Comparison of ENCODE assay signal across 19 cellular contexts in genomic region chr12:78746001-78746400, GRCh38.
A peak's percentile ranks its signal among the peaks of the same experiment; 100 is the strongest.
DNase-seq lines count a peak whose midpoint lies in the region; ATAC-seq lines count a peak whose summit lies in the region.
"Had no signal": no experiment of that assay in that cellular context is flagged by ENCODE, and none has a peak within 500 bp of the region (broad histone marks: within the 10 kb centered on the region; RNA-seq: fewer than 3 reads in every experiment).

No MANE protein-coding gene starts in this region.

- no peak overlapping the region for H4K8ac ChIP-seq in mesendoderm (ENCODE audit: low read depth, low read length)

- no peak overlapping the region for H2AK5ac ChIP-seq in mesendoderm (ENCODE audit: low read length)

- no peak overlapping the region for H3K18ac ChIP-seq in mesendoderm (ENCODE audit: low read length)

- no CpG with 5 or more reads among the region's 2 CpGs for WGBS in mesendoderm (ENCODE audit: extremely low coverage, insufficient coverage, low lambda C conversion rate)

- ATAC-seq in GM18867 (IDR thresholded peaks at IDR 0.05; ENCODE audit: unreplicated experiment): no peak
- ATAC-seq in HG03457 (IDR thresholded peaks at IDR 0.05; ENCODE audit: unreplicated experiment): no peak
- ATAC-seq: activated T-helper 17 cell treated with anti-CD3 and anti-CD28 coated beads, Interleukin-2, amount 50 U/mL, for 72 hours; esophagus mucosa; gastrocnemius medialis; mucosa of descending colon; stimulated activated memory B cell treated with anti-CD40 and anti-IgM and Interleukin-4, amounts not matched to agents 10 μg/mL and 1 μg/mL and 100 μg/mL, for 72 hours; T-helper 17 cell had no signal

- H3K4me1 ChIP-seq in HUES6 (ENCODE audit: control insufficient read depth, insufficient read depth, low read length): peaks cover 8% of the 10 kb centered on the region; the same call in 1 of the 2 replicates
- H3K4me1 ChIP-seq in mesendoderm (ENCODE audit: control insufficient read depth, low read depth, low read length): no peaks in the 10 kb centered on the region
- H3K4me1 ChIP-seq: ascending aorta, gastrocnemius medialis had no signal

- H3K9ac ChIP-seq in HUES6 (ENCODE audit: low read length) (no peak overlapping the region), mesendoderm (ENCODE audit: low read length) (no peak overlapping the region)

- H3K79me2 ChIP-seq in mesendoderm (ENCODE audit: control insufficient read depth, insufficient read depth, low read length): no peaks in the 10 kb centered on the region

- peak; percentile 87 for DNase-seq in DMS79 treated with DMSO at 0.1 percent for 48 hours (lab: John Stamatoyannopoulos, UW)
- peak; percentile 49 for DNase-seq in NCI-H69 (lab: John Stamatoyannopoulos, UW)
- DNase-seq in mesendoderm: no peak
- DNase-seq in GDM1 (lab: John Stamatoyannopoulos, UW): no peak
- DNase-seq: activated CD4-positive, alpha-beta T cell treated with anti-CD3 and anti-CD28 coated beads, Interleukin-2, amount 50 U/mL, for 1 hour; CD4-positive, CD25-positive, alpha-beta regulatory T cell; gastrocnemius medialis; GF-D8; hippocampal formation; mucosa of descending colon; stimulated activated CD4-positive, alpha-beta T cell treated with anti-CD3 and anti-CD28 coated beads, Interleukin-1b, Interleukin-23, amount 100 ng/mL, for 48 hours; T-helper 17 cell had no signal

- H3K9me3 ChIP-seq in HUES6 (ENCODE audit: control insufficient read depth, insufficient read depth, low read depth, low read length): peaks cover 5% of the 10 kb centered on the region; the same call in 1 of the 2 replicates
- H3K9me3 ChIP-seq: ascending aorta, gastrocnemius medialis, mucosa of descending colon had no signal

- no peak overlapping the region for H3K23ac ChIP-seq in mesendoderm (ENCODE audit: low read length)

- no peak overlapping the region for H2BK15ac ChIP-seq in mesendoderm (replicated peaks; ENCODE audit: low read depth)

- H3K56ac ChIP-seq in mesendoderm (ENCODE audit: low read length): no peak overlapping the region

- H4K5ac ChIP-seq in mesendoderm (ENCODE audit: low read length): no peak overlapping the region

- no peak overlapping the region for H2BK120ac ChIP-seq in mesendoderm (ENCODE audit: low read depth, low read length)

- H2BK5ac ChIP-seq in mesendoderm (ENCODE audit: low read length): no peak overlapping the region

- H3K27me3 ChIP-seq in HUES6 (ENCODE audit: control insufficient read depth, insufficient read depth, low read length): no peaks in the 10 kb centered on the region
- no peaks in the 10 kb centered on the region for H3K27me3 ChIP-seq in mesendoderm (ENCODE audit: insufficient read depth, low read length, poor library complexity)
- H3K27me3 ChIP-seq: ascending aorta, gastrocnemius medialis had no signal

- H3K27ac ChIP-seq in HUES6 (ENCODE audit: low read depth, low read length) (0 out of 2 replicates have a peak overlapping the region, but pooled peaks have one; percentile 4), mesendoderm (ENCODE audit: low read depth, low read length) (no peak overlapping the region)
- H3K27ac ChIP-seq: ascending aorta, gastrocnemius medialis had no signal

- H3K79me1 ChIP-seq in mesendoderm (ENCODE audit: low read length): no peaks in the 10 kb centered on the region

- no peak overlapping the region for H3K4me2 ChIP-seq in mesendoderm (ENCODE audit: low read length)

- peak overlapping the region; percentile 81 for H3K4ac ChIP-seq in mesendoderm (ENCODE audit: low read depth, low read length)

- no peak overlapping the region for H3K4me3 ChIP-seq in HUES6 (ENCODE audit: low read depth, low read length)
- no peak overlapping the region for H3K4me3 ChIP-seq in mesendoderm (ENCODE audit: low read length)
- H3K4me3 ChIP-seq: ascending aorta, gastrocnemius medialis, mucosa of descending colon had no signal

- H3K36me3 ChIP-seq in HUES6 (ENCODE audit: control insufficient read depth, insufficient read depth, low read length): no peaks in the 10 kb centered on the region
- H3K36me3 ChIP-seq in mesendoderm (ENCODE audit: control insufficient read depth, insufficient read depth, low read length): no peaks in the 10 kb centered on the region
- H3K36me3 ChIP-seq: ascending aorta, gastrocnemius medialis had no signal

Comparison
In these comparisons a context has a peak if more than half of its experiments do, and no peak if none do; other contexts are left out.
1. DNase-seq: peak in DMS79 treated with DMSO at 0.1 percent for 48 hours (single experiment) and NCI-H69 (single experiment); none in mesendoderm (single experiment) and GDM1 (single experiment).